ENCODE assay signal across 21 cellular contexts in the genomic region with DNA sequence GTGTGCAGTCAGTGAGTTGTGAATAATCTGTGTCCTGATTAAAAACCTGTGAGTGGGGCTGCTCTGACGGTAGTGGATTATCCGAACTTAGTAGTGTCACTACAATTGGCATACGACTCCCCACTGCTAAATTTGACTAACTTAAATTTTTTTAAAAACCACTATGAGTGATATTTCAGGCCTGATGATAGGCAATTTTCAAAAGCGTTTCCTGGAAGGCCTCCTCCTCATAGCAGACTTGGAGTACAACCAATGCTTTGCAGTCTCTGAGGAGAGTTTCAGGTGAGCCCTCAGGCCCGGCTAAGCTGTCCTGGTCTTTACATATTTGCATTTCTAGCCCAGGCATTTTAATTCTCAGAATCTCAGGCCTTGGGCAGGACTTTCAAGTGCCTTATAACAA. TPM values are rescaled to one million over a fixed set of nuclear protein-coding genes. Genes with fewer than 3 reads are reported as not detected.
DNase-seq lines count a peak whose midpoint lies in the region; ATAC-seq and TF ChIP-seq lines count a peak whose summit lies in the region.
"Had no signal": no experiment of that assay in that cellular context is flagged by ENCODE, and none has a peak within 500 bp of the region (broad histone marks: within the 10 kb centered on the region; RNA-seq: fewer than 3 reads in every experiment).

No MANE protein-coding gene starts in this region.

- no peak overlapping the region for H3K4me3 Mint-ChIP-seq in activated CD4-positive, alpha-beta T cell treated with anti-CD3 and anti-CD28 coated beads, Interleukin-2, amount 10 ng/mL, durations not matched to agents 24 days and 14 days
- peak overlapping the region; percentile 26 for H3K4me3 Mint-ChIP-seq in stimulated activated effector memory CD8-positive, alpha-beta T cell treated with anti-CD3 and anti-CD28 coated beads, Interleukin-12 subunit alpha, Interleukin-12 subunit beta, amount 100 ng/mL, for 72 hours
- H3K4me3 Mint-ChIP-seq in naive thymus-derived CD4-positive, alpha-beta T cell, result no peak overlapping the region
- H3K4me3 Mint-ChIP-seq: IgD-negative memory B cell had no signal

- WGBS in lung, 2 donors, result 46 to 62% methylated on average over 5 of the region's 5 CpGs

- H3K27me3 ChIP-seq in HUES48 (ENCODE audit: control insufficient read depth, insufficient read depth, low read length) (no peaks in the 10 kb centered on the region), lung (ENCODE audit: control insufficient read depth, insufficient read depth) (no peaks in the 10 kb centered on the region)
- no peaks in the 10 kb centered on the region for H3K27me3 ChIP-seq in naive thymus-derived CD4-positive, alpha-beta T cell (ENCODE audit: control insufficient read depth in 2 of 2, insufficient read depth in 2 of 2, low read length in 2 of 2)

- H3K9ac ChIP-seq in HUES48 (ENCODE audit: low read depth, low read length), result no peak overlapping the region
- H3K9ac ChIP-seq: GM23248 had no signal

- no peaks in the 10 kb centered on the region for H3K27me3 Mint-ChIP-seq in activated CD4-positive, alpha-beta T cell treated with anti-CD3 and anti-CD28 coated beads, Interleukin-2, amount 10 ng/mL, durations not matched to agents 24 days and 14 days
- peaks cover 2 to 31% (median 21%) of the 10 kb centered on the region in 5 donors for H3K27me3 Mint-ChIP-seq in naive thymus-derived CD4-positive, alpha-beta T cell

- peaks cover 2% of the 10 kb centered on the region for H3K4me1 Mint-ChIP-seq in activated CD4-positive, alpha-beta T cell treated with anti-CD3 and anti-CD28 coated beads, Interleukin-2, amount 10 ng/mL, durations not matched to agents 24 days and 14 days
- peaks cover 9% of the 10 kb centered on the region for H3K4me1 Mint-ChIP-seq in stimulated activated effector memory CD8-positive, alpha-beta T cell treated with anti-CD3 and anti-CD28 coated beads, Interleukin-12 subunit alpha, Interleukin-12 subunit beta, amount 100 ng/mL, for 72 hours
- H3K4me1 Mint-ChIP-seq in naive thymus-derived CD4-positive, alpha-beta T cell, result no peaks in the 10 kb centered on the region

- H3K9me3 ChIP-seq in HUES48 (ENCODE audit: control insufficient read depth, insufficient read depth, low read length), result peaks cover 25% of the 10 kb centered on the region
- no peaks in the 10 kb centered on the region for H3K9me3 ChIP-seq in lung (ENCODE audit: control insufficient read depth in 2 of 2, insufficient read depth in 1 of 2, low read length in 1 of 2)
- no peaks in the 10 kb centered on the region for H3K9me3 ChIP-seq in naive thymus-derived CD4-positive, alpha-beta T cell (ENCODE audit: control insufficient read depth in 2 of 3, low read length in 3 of 3)

- H3K36me3 ChIP-seq in HUES48 (ENCODE audit: control insufficient read depth, insufficient read depth, low read length), result no peaks in the 10 kb centered on the region
- H3K36me3 ChIP-seq in lung (ENCODE audit: control insufficient read depth in 2 of 2, insufficient read depth in 2 of 2, low read length in 2 of 2), result no peaks in the 10 kb centered on the region
- no peaks in the 10 kb centered on the region for H3K36me3 ChIP-seq in naive thymus-derived CD4-positive, alpha-beta T cell (ENCODE audit: control insufficient read depth in 2 of 3, insufficient read depth in 3 of 3, low read length in 3 of 3)

- peak overlapping the region; percentile 10 for H3K27ac Mint-ChIP-seq in activated CD4-positive, alpha-beta T cell treated with anti-CD3 and anti-CD28 coated beads, Interleukin-2, amount 10 ng/mL, durations not matched to agents 24 days and 14 days
- peak overlapping the region; percentile 39 for H3K27ac Mint-ChIP-seq in stimulated activated effector memory CD8-positive, alpha-beta T cell treated with anti-CD3 and anti-CD28 coated beads, Interleukin-12 subunit alpha, Interleukin-12 subunit beta, amount 100 ng/mL, for 72 hours
- H3K27ac Mint-ChIP-seq in naive thymus-derived CD4-positive, alpha-beta T cell, result no peak overlapping the region

- H3K27ac ChIP-seq in HUES48 (ENCODE audit: low read depth, low read length) (peak overlapping the region; percentile 20), lung (ENCODE audit: low read depth in 1 of 2, low read length in 1 of 2) (peak overlapping the region in 1 of 2 donors; percentile 61)
- no peak overlapping the region for H3K27ac ChIP-seq in naive thymus-derived CD4-positive, alpha-beta T cell (ENCODE audit: low read depth, low read length)
- H3K27ac ChIP-seq: GM23248 had no signal

- TF ChIP-seq CTCF in lung (IDR thresholded peaks at IDR 0.05; ENCODE audit: control extremely low read depth, extremely low read depth), result no peak

- H3K9me3 Mint-ChIP-seq in activated CD4-positive, alpha-beta T cell treated with anti-CD3 and anti-CD28 coated beads, Interleukin-2, amount 10 ng/mL, durations not matched to agents 24 days and 14 days, result no peaks in the 10 kb centered on the region
- H3K9me3 Mint-ChIP-seq in stimulated activated effector memory CD8-positive, alpha-beta T cell treated with anti-CD3 and anti-CD28 coated beads, Interleukin-12 subunit alpha, Interleukin-12 subunit beta, amount 100 ng/mL, for 72 hours, result no peaks in the 10 kb centered on the region
- H3K9me3 Mint-ChIP-seq in naive thymus-derived CD4-positive, alpha-beta T cell, result peaks cover 0 to 4% (median 0%) of the 10 kb centered on the region in 11 donors

- H3K4me1 ChIP-seq in HUES48 (ENCODE audit: control insufficient read depth, insufficient read depth, low read length) (no peaks in the 10 kb centered on the region), lung (ENCODE audit: control insufficient read depth in 2 of 2, insufficient read depth in 2 of 2, low read length in 2 of 2) (peaks cover 0 to 3% of the 10 kb centered on the region in 2 donors)
- H3K4me1 ChIP-seq in naive thymus-derived CD4-positive, alpha-beta T cell (ENCODE audit: control insufficient read depth in 2 of 2, insufficient read depth in 2 of 2, low read length in 2 of 2), result no peaks in the 10 kb centered on the region

- POLR2A ChIA-PET in naive thymus-derived CD4-positive, alpha-beta T cell (lab: Charles Lee), result no interaction called here

- intact Hi-C loops in activated CD4-positive, alpha-beta T cell treated with anti-CD3 and anti-CD28 coated beads, Interleukin-2, amount 10 ng/mL, durations not matched to agents 24 days and 14 days (cut with micrococcal nuclease), result no loop called here
- intact Hi-C loops in naive thymus-derived CD4-positive, alpha-beta T cell (cut with micrococcal nuclease), result no loop called here

- DNase-seq in activated CD4-positive, alpha-beta T cell treated with anti-CD3 and anti-CD28 coated beads, Interleukin-2, amount 10 ng/mL, durations not matched to agents 24 days and 14 days, result no peak
- no peak for DNase-seq in activated CD4-positive, alpha-beta T cell treated with anti-CD3 and anti-CD28 coated beads for 48 hours
- DNase-seq in lung (ENCODE audit: low spot score) (no peak), NOMO-1 (lab: John Stamatoyannopoulos, UW; ENCODE audit: unreplicated experiment in 2 of 2) (no peak)
- no peak for DNase-seq in stimulated activated effector memory CD8-positive, alpha-beta T cell treated with anti-CD3 and anti-CD28 coated beads, Interleukin-12 subunit alpha, Interleukin-12 subunit beta, amount 100 ng/mL, for 72 hours (ENCODE audit: low spot score in 2 of 2)
- no peak for DNase-seq in naive thymus-derived CD4-positive, alpha-beta T cell
- DNase-seq: 8988T, DMS79 treated with DMSO at 0.1 percent for 48 hours, GM23248, NCI-H1105, NCI-H1694 treated with DMSO at 0.1 percent for 48 hours, NCI-H2107, NCI-H2227 treated with DMSO at 0.1 percent for 48 hours, NCI-H524, SHP77 treated with DMSO at 0.1 percent for 48 hours had no signal

- ATAC-seq in lung (ENCODE audit: insufficient read depth, low FRiP score), result peak; percentile 75
- ATAC-seq in stimulated activated effector memory CD8-positive, alpha-beta T cell treated with anti-CD3 and anti-CD28 coated beads, Interleukin-12 subunit alpha, Interleukin-12 subunit beta, amount 100 ng/mL, for 72 hours, result peak; percentile 55
- no peak for ATAC-seq in HG03442 (IDR thresholded peaks at IDR 0.05; ENCODE audit: unreplicated experiment)
- no peak for ATAC-seq in naive thymus-derived CD4-positive, alpha-beta T cell

- H3K4me3 ChIP-seq in HUES48 (ENCODE audit: low read depth, low read length), result no peak overlapping the region
- H3K4me3 ChIP-seq in lung, result no peak overlapping the region
- H3K4me3 ChIP-seq in naive thymus-derived CD4-positive, alpha-beta T cell (ENCODE audit: low read length), result no peak overlapping the region
- H3K4me3 ChIP-seq: GM23248 had no signal

- H3K36me3 Mint-ChIP-seq in activated CD4-positive, alpha-beta T cell treated with anti-CD3 and anti-CD28 coated beads, Interleukin-2, amount 10 ng/mL, durations not matched to agents 24 days and 14 days (ENCODE audit: low read depth), result no peaks in the 10 kb centered on the region
- no peaks in the 10 kb centered on the region for H3K36me3 Mint-ChIP-seq in stimulated activated effector memory CD8-positive, alpha-beta T cell treated with anti-CD3 and anti-CD28 coated beads, Interleukin-12 subunit alpha, Interleukin-12 subunit beta, amount 100 ng/mL, for 72 hours
- no peaks in the 10 kb centered on the region for H3K36me3 Mint-ChIP-seq in naive thymus-derived CD4-positive, alpha-beta T cell

- CTCF ChIA-PET in naive thymus-derived CD4-positive, alpha-beta T cell (lab: Charles Lee), result no interaction called here

RNA-seq across cellular contexts. Expression of a gene that starts 10.8 kb away (rescaled TPM):
- total RNA-seq in activated CD4-positive, alpha-beta T cell treated with anti-CD3 and anti-CD28 coated beads, Interleukin-2, amount 10 ng/mL, durations not matched to agents 24 days and 14 days, result 0.21 TPM in 1 of 2 replicates, not detected in the other
- total RNA-seq in lung, result 1 to 10 TPM; 1.5 to 2.6 TPM
- 1 to 10 TPM in 1 of 2 donors, under 1 TPM in 1; 0.81 to 7.2 TPM for polyA plus RNA-seq in lung
- not detected for total RNA-seq in naive thymus-derived CD4-positive, alpha-beta T cell
- polyA plus RNA-seq in naive thymus-derived CD4-positive, alpha-beta T cell, result not detected
- total RNA-seq: G401, GM23248, LHCN-M2 had no signal
- polyA plus RNA-seq: BJ, GM23248, IgD-negative memory B cell had no signal

RNA-seq across cellular contexts. Expression of a gene that starts 48.7 kb away (rescaled TPM):
- 26.7 and 28.0 TPM in 2 replicates for total RNA-seq in activated CD4-positive, alpha-beta T cell treated with anti-CD3 and anti-CD28 coated beads, Interleukin-2, amount 10 ng/mL, durations not matched to agents 24 days and 14 days
- total RNA-seq in lung, result 10 to 100 TPM; 18.1 to 31.2 TPM
- 10 to 100 TPM in 1 of 2 donors, 1 to 10 TPM in 1; 9.6 to 21.9 TPM for polyA plus RNA-seq in lung
- 10 to 100 TPM; 25.9 to 80.4 (median 36.4) TPM for total RNA-seq in naive thymus-derived CD4-positive, alpha-beta T cell
- 10 to 100 TPM; 24.9 to 28.6 TPM for polyA plus RNA-seq in naive thymus-derived CD4-positive, alpha-beta T cell

Comparison
In these comparisons a context has a peak if more than half of its experiments do, and no peak if none do; other contexts are left out.
1. H3K27ac Mint-ChIP-seq: peak in activated CD4-positive, alpha-beta T cell treated with anti-CD3 and anti-CD28 coated beads, Interleukin-2, amount 10 ng/mL, durations not matched to agents 24 days and 14 days (single experiment) and stimulated activated effector memory CD8-positive, alpha-beta T cell treated with anti-CD3 and anti-CD28 coated beads, Interleukin-12 subunit alpha, Interleukin-12 subunit beta, amount 100 ng/mL, for 72 hours (single experiment); none in naive thymus-derived CD4-positive, alpha-beta T cell (0 of 9).
2. ATAC-seq: peak in lung (single experiment) and stimulated activated effector memory CD8-positive, alpha-beta T cell treated with anti-CD3 and anti-CD28 coated beads, Interleukin-12 subunit alpha, Interleukin-12 subunit beta, amount 100 ng/mL, for 72 hours (single experiment); none in HG03442 (single experiment) and naive thymus-derived CD4-positive, alpha-beta T cell (single experiment).